In genomic region chr11:112165049-112165448, GRCh38 we compare ENCODE assay signal across 14 cellular contexts. TPM values are rescaled to one million over a fixed set of nuclear protein-coding genes. Genes with fewer than 3 reads are reported as not detected.
"Had no signal": no experiment of that assay in that cellular context is flagged by ENCODE, and none has a peak within 500 bp of the region (broad histone marks: within the 10 kb centered on the region; RNA-seq: fewer than 3 reads in every experiment).

No MANE protein-coding gene starts in this region.

- H3K4me1 Mint-ChIP-seq: activated CD4-positive, alpha-beta memory T cell treated with anti-CD3 and anti-CD28 coated beads, Interleukin-2, amount 10 ng/mL, durations not matched to agents 7 days and 5 days; stimulated activated effector memory CD8-positive, alpha-beta T cell treated with anti-CD3 and anti-CD28 coated beads, Interleukin-12 subunit alpha, Interleukin-12 subunit beta, amount 100 ng/mL, for 72 hours had no signal

- H3K27me3 ChIP-seq: adrenal gland, ovary, thyroid gland had no signal

- H3K36me3 Mint-ChIP-seq: stimulated activated effector memory CD8-positive, alpha-beta T cell treated with anti-CD3 and anti-CD28 coated beads, Interleukin-12 subunit alpha, Interleukin-12 subunit beta, amount 100 ng/mL, for 72 hours; WTC11 had no signal

- H3K4me1 ChIP-seq: thyroid gland had no signal

- ATAC-seq: activated T-cell treated with anti-CD3 and anti-CD28 coated beads, Interleukin-2, amount 50 U/mL, for 4 hours; esophagus mucosa; left ventricle myocardium superior; stimulated activated effector memory CD8-positive, alpha-beta T cell treated with anti-CD3 and anti-CD28 coated beads, Interleukin-12 subunit alpha, Interleukin-12 subunit beta, amount 100 ng/mL, for 72 hours; WTC11 had no signal

- H3K4me3 Mint-ChIP-seq: activated CD4-positive, alpha-beta memory T cell treated with anti-CD3 and anti-CD28 coated beads, Interleukin-2, amount 10 ng/mL, durations not matched to agents 7 days and 5 days; activated naive CD4-positive, alpha-beta T cell treated with anti-CD3 and anti-CD28 coated beads, Interleukin-2, amount 50 U/mL, for 24 hours; activated T-cell treated with anti-CD3 and anti-CD28 coated beads, Interleukin-2, amount 50 U/mL, for 4 hours; stimulated activated effector memory CD8-positive, alpha-beta T cell treated with anti-CD3 and anti-CD28 coated beads, Interleukin-12 subunit alpha, Interleukin-12 subunit beta, amount 100 ng/mL, for 72 hours; T-helper 1 cell treated with Interleukin-12 subunit alpha and Interleukin-12 subunit beta and Interleukin-4 antibody, amounts not matched to agents 30 μg/mL and 1 μg/mL, for 36 hours; WTC11 had no signal

- DNase-seq: activated CD4-positive, alpha-beta memory T cell treated with anti-CD3 and anti-CD28 coated beads, Interleukin-2, amount 10 ng/mL, durations not matched to agents 7 days and 5 days; activated CD4-positive, alpha-beta T cell treated with anti-CD3 and anti-CD28 coated beads for 4 hours; activated effector memory CD4-positive, alpha-beta T cell treated with Interleukin-2 at 50 U/mL for 16 hours; activated T-cell treated with anti-CD3 and anti-CD28 coated beads, Interleukin-2, amount 50 U/mL, for 4 hours; adrenal gland; left ventricle myocardium superior; mesendoderm; ovary; thyroid gland had no signal

- H3K36me3 ChIP-seq: adrenal gland, ovary, thyroid gland had no signal

- H3K27ac ChIP-seq: adrenal gland, ovary, thyroid gland had no signal

- H3K27ac Mint-ChIP-seq: activated CD4-positive, alpha-beta memory T cell treated with anti-CD3 and anti-CD28 coated beads, Interleukin-2, amount 10 ng/mL, durations not matched to agents 7 days and 5 days; activated naive CD4-positive, alpha-beta T cell treated with anti-CD3 and anti-CD28 coated beads, Interleukin-2, amount 50 U/mL, for 24 hours; stimulated activated effector memory CD8-positive, alpha-beta T cell treated with anti-CD3 and anti-CD28 coated beads, Interleukin-12 subunit alpha, Interleukin-12 subunit beta, amount 100 ng/mL, for 72 hours; T-helper 1 cell treated with Interleukin-12 subunit alpha and Interleukin-12 subunit beta and Interleukin-4 antibody, amounts not matched to agents 30 μg/mL and 1 μg/mL, for 36 hours; WTC11 had no signal

- H3K9me3 ChIP-seq: adrenal gland, ovary, thyroid gland had no signal

- H3K9me3 Mint-ChIP-seq: activated CD4-positive, alpha-beta memory T cell treated with anti-CD3 and anti-CD28 coated beads, Interleukin-2, amount 10 ng/mL, durations not matched to agents 7 days and 5 days; activated naive CD4-positive, alpha-beta T cell treated with anti-CD3 and anti-CD28 coated beads, Interleukin-2, amount 50 U/mL, for 24 hours; activated T-cell treated with anti-CD3 and anti-CD28 coated beads, Interleukin-2, amount 50 U/mL, for 4 hours; stimulated activated effector memory CD8-positive, alpha-beta T cell treated with anti-CD3 and anti-CD28 coated beads, Interleukin-12 subunit alpha, Interleukin-12 subunit beta, amount 100 ng/mL, for 72 hours; T-helper 1 cell treated with Interleukin-12 subunit alpha and Interleukin-12 subunit beta and Interleukin-4 antibody, amounts not matched to agents 30 μg/mL and 1 μg/mL, for 36 hours; WTC11 had no signal

- H3K4me3 ChIP-seq: adrenal gland, ovary, thyroid gland had no signal

RNA-seq across cellular contexts. Expression of gene IL18, which starts 1.2 kb away (rescaled TPM):
- total RNA-seq: activated CD4-positive, alpha-beta memory T cell treated with anti-CD3 and anti-CD28 coated beads, Interleukin-2, amount 10 ng/mL, durations not matched to agents 7 days and 5 days; activated T-cell treated with anti-CD3 and anti-CD28 coated beads, Interleukin-2, amount 50 U/mL, for 4 hours had no signal

RNA-seq across cellular contexts. Expression of gene TEX12, which starts 2.1 kb away (rescaled TPM):
- total RNA-seq: adrenal gland, left ventricle myocardium superior, WTC11 had no signal
